32 cellular contexts compared by ENCODE assay signal in genomic region chr7:129946282-129946681, GRCh38. TPM values are rescaled to one million over a fixed set of nuclear protein-coding genes. Genes with fewer than 3 reads are reported as not detected.
DNase-seq lines count a peak whose midpoint lies in the region; ATAC-seq, FAIRE-seq and TF ChIP-seq lines count a peak whose summit lies in the region.
"Had no signal": no experiment of that assay in that cellular context is flagged by ENCODE, and none has a peak within 500 bp of the region (broad histone marks: within the 10 kb centered on the region; RNA-seq: fewer than 3 reads in every experiment).

No MANE protein-coding gene starts in this region.

- H3K27me3 ChIP-seq in astrocyte (ENCODE audit: insufficient read depth, low read length) (no peaks in the 10 kb centered on the region), neural progenitor cell (no peaks in the 10 kb centered on the region), PC-3 (ENCODE audit: low read length) (no peaks in the 10 kb centered on the region)

- H3K27ac Mint-ChIP-seq in activated CD8-positive, alpha-beta T cell treated with anti-CD3 and anti-CD28 coated beads for 36 hours = peak overlapping the region; percentile 1
- no peak overlapping the region for H3K27ac Mint-ChIP-seq in activated CD8-positive, alpha-beta T cell treated with anti-CD3 and anti-CD28 coated beads, Interleukin-2, amount 10 ng/mL, durations not matched to agents 7 days and 5 days
- H3K27ac Mint-ChIP-seq in astrocyte (ENCODE audit: unreplicated experiment) (no peak overlapping the region), neural progenitor cell (no peak overlapping the region), type B pancreatic cell (peak overlapping the region; percentile 61)
- H3K27ac Mint-ChIP-seq: B cell; CD8-positive, alpha-beta T cell had no signal

- peaks cover 18% of the 10 kb centered on the region for H3K4me1 Mint-ChIP-seq in activated CD8-positive, alpha-beta T cell treated with anti-CD3 and anti-CD28 coated beads for 36 hours (ENCODE audit: low read depth)
- H3K4me1 Mint-ChIP-seq in activated CD8-positive, alpha-beta T cell treated with anti-CD3 and anti-CD28 coated beads, Interleukin-2, amount 10 ng/mL, durations not matched to agents 7 days and 5 days (ENCODE audit: low read depth) = peaks cover under 1% of the 10 kb centered on the region
- H3K4me1 Mint-ChIP-seq in astrocyte (ENCODE audit: low read depth, unreplicated experiment) (peaks cover 19% of the 10 kb centered on the region), neural progenitor cell (peaks cover 11% of the 10 kb centered on the region), type B pancreatic cell (ENCODE audit: unreplicated experiment) (peaks cover 15% of the 10 kb centered on the region)

- H3F3A ChIP-seq in neural progenitor cell (ENCODE audit: low read depth) (peaks cover 29% of the 10 kb centered on the region), PC-3 (ENCODE audit: low read length, unreplicated experiment) (peaks cover 8% of the 10 kb centered on the region)

- no peak overlapping the region for H3K27ac ChIP-seq in astrocyte (ENCODE audit: low read depth, low read length)
- H3K27ac ChIP-seq in neural progenitor cell = no peak overlapping the region
- no peak overlapping the region for H3K27ac ChIP-seq in PC-3 (ENCODE audit: low read length)
- H3K27ac ChIP-seq: 22Rv1, C4-2B had no signal

- intact Hi-C loops in activated CD8-positive, alpha-beta T cell treated with anti-CD3 and anti-CD28 coated beads for 36 hours (cut with micrococcal nuclease) = loop anchor here (5.0 kb wide), 1 partner anchor 66 kb away; no protein-coding TSS in a partner anchor
- intact Hi-C loops in PC-3 (cut with micrococcal nuclease) = loop anchor here (5.0 kb wide), 1 partner anchor 94 kb away; no protein-coding TSS in a partner anchor

- CTCF ChIA-PET in activated CD8-positive, alpha-beta T cell treated with anti-CD3 and anti-CD28 coated beads for 36 hours (lab: Charles Lee) = no interaction called here
- CTCF ChIA-PET in activated CD8-positive, alpha-beta T cell treated with anti-CD3 and anti-CD28 coated beads, Interleukin-2, amount 10 ng/mL, durations not matched to agents 7 days and 5 days (lab: Charles Lee) = no interaction called here
- CTCF ChIA-PET in PC-3 (lab: Charles Lee) = no interaction called here

- H4K20me1 ChIP-seq in astrocyte (ENCODE audit: insufficient read depth, low read length) (peaks cover 86% of the 10 kb centered on the region), neural progenitor cell (ENCODE audit: low read depth) (peaks cover 52% of the 10 kb centered on the region), PC-3 (ENCODE audit: low read length) (peaks cover 26% of the 10 kb centered on the region)

- no peaks in the 10 kb centered on the region for H3K9me2 ChIP-seq in PC-3 (replicated peaks; ENCODE audit: low read length)

- no peak for DNase-seq in activated CD8-positive, alpha-beta T cell treated with anti-CD3 and anti-CD28 coated beads for 36 hours
- no peak for DNase-seq in activated CD8-positive, alpha-beta T cell treated with anti-CD3 and anti-CD28 coated beads, Interleukin-2, amount 10 ng/mL, durations not matched to agents 7 days and 5 days
- DNase-seq in astrocyte (ENCODE audit: low read depth) = no peak
- DNase-seq in neural progenitor cell (ENCODE audit: low spot score) = no peak
- no peak for DNase-seq in type B pancreatic cell (ENCODE audit: extremely low spot score, unreplicated experiment)
- no peak for DNase-seq in NCI-H226
- DNase-seq in PC-3 = no peak
- DNase-seq: Caco-2; CD8-positive, alpha-beta T cell; DMS79; EL; GDM1; HCEC 1CT; Kasumi-1; MV-4-11; NCI-H1105; NCI-H1436 treated with DMSO at 0.1 percent for 48 hours; NCI-H1930; NCI-H2107; NCI-H446; NCI-H524 treated with DMSO at 0.1 percent for 48 hours; NCI-H774; NK-92 treated with Interleukin-12 subunit alpha and Interleukin-12 subunit beta, amount 100 ng/mL, for 24 hours; RPMI8226; SHP77 had no signal

- no TSS peak for BruUV-seq in PC-3 (replicated peaks; lab: Mats Ljungman, UMichigan)

- no peak overlapping the region for H2AFZ ChIP-seq in astrocyte (ENCODE audit: low read depth, low read length)
- no peak overlapping the region for H2AFZ ChIP-seq in neural progenitor cell (replicated peaks)
- no peak overlapping the region for H2AFZ ChIP-seq in PC-3 (ENCODE audit: low read length)

- H3K79me2 ChIP-seq in astrocyte (ENCODE audit: insufficient read depth, low read length) (peaks cover 99% of the 10 kb centered on the region), neural progenitor cell (ENCODE audit: low read depth) (peaks cover 96% of the 10 kb centered on the region), PC-3 (ENCODE audit: low read length) (peaks cover 89% of the 10 kb centered on the region)

- no peak for ATAC-seq in activated CD8-positive, alpha-beta T cell treated with anti-CD3 and anti-CD28 coated beads for 36 hours
- ATAC-seq in activated CD8-positive, alpha-beta T cell treated with anti-CD3 and anti-CD28 coated beads, Interleukin-2, amount 10 ng/mL, durations not matched to agents 7 days and 5 days = no peak
- ATAC-seq in GM21528 (IDR thresholded peaks at IDR 0.05; ENCODE audit: low FRiP score, unreplicated experiment) = no peak
- ATAC-seq in PC-3 = no peak
- ATAC-seq: CD8-positive, alpha-beta T cell; GM12878; K562 had no signal

- no peak overlapping the region for H3K4me3 ChIP-seq in astrocyte (ENCODE audit: insufficient read depth, low read depth, low read length)
- H3K4me3 ChIP-seq in neural progenitor cell = no peak overlapping the region
- H3K4me3 ChIP-seq in PC-3 (ENCODE audit: low read length) = no peak overlapping the region
- H3K4me3 ChIP-seq: GM12878, K562 had no signal

- H3K36me3 ChIP-seq in astrocyte (ENCODE audit: insufficient read depth, low read length) (peaks cover 2% of the 10 kb centered on the region), neural progenitor cell (peaks cover 25% of the 10 kb centered on the region), PC-3 (ENCODE audit: low read depth, low read length) (no peaks in the 10 kb centered on the region)

- H3K9me3 ChIP-seq in astrocyte (ENCODE audit: insufficient read depth, low read depth, low read length) (no peaks in the 10 kb centered on the region), neural progenitor cell (ENCODE audit: low read depth) (no peaks in the 10 kb centered on the region), PC-3 (ENCODE audit: low read length) (no peaks in the 10 kb centered on the region)
- H3K9me3 ChIP-seq: Caco-2 had no signal

- no peaks in the 10 kb centered on the region for H3K27me3 Mint-ChIP-seq in activated CD8-positive, alpha-beta T cell treated with anti-CD3 and anti-CD28 coated beads for 36 hours
- no peaks in the 10 kb centered on the region for H3K27me3 Mint-ChIP-seq in activated CD8-positive, alpha-beta T cell treated with anti-CD3 and anti-CD28 coated beads, Interleukin-2, amount 10 ng/mL, durations not matched to agents 7 days and 5 days (ENCODE audit: low read depth)
- H3K27me3 Mint-ChIP-seq in astrocyte (ENCODE audit: low read depth, unreplicated experiment) (no peaks in the 10 kb centered on the region), neural progenitor cell (ENCODE audit: insufficient read depth, low read depth) (peaks cover 4% of the 10 kb centered on the region), type B pancreatic cell (no peaks in the 10 kb centered on the region)
- H3K27me3 Mint-ChIP-seq: B cell had no signal

- no peak overlapping the region for H3K4me3 Mint-ChIP-seq in activated CD8-positive, alpha-beta T cell treated with anti-CD3 and anti-CD28 coated beads for 36 hours
- H3K4me3 Mint-ChIP-seq in activated CD8-positive, alpha-beta T cell treated with anti-CD3 and anti-CD28 coated beads, Interleukin-2, amount 10 ng/mL, durations not matched to agents 7 days and 5 days = no peak overlapping the region
- H3K4me3 Mint-ChIP-seq in astrocyte (ENCODE audit: unreplicated experiment) (peak overlapping the region; percentile 46), neural progenitor cell (no peak overlapping the region), type B pancreatic cell (no peak overlapping the region)
- H3K4me3 Mint-ChIP-seq: B cell; CD8-positive, alpha-beta T cell had no signal

- H3K36me3 Mint-ChIP-seq in activated CD8-positive, alpha-beta T cell treated with anti-CD3 and anti-CD28 coated beads for 36 hours (ENCODE audit: low read depth) = peaks cover 5% of the 10 kb centered on the region
- peaks cover 7% of the 10 kb centered on the region for H3K36me3 Mint-ChIP-seq in activated CD8-positive, alpha-beta T cell treated with anti-CD3 and anti-CD28 coated beads, Interleukin-2, amount 10 ng/mL, durations not matched to agents 7 days and 5 days (ENCODE audit: low read depth)
- peaks cover 13% of the 10 kb centered on the region for H3K36me3 Mint-ChIP-seq in astrocyte (ENCODE audit: low read depth, unreplicated experiment)
- H3K36me3 Mint-ChIP-seq in neural progenitor cell = peaks cover 18% of the 10 kb centered on the region
- H3K36me3 Mint-ChIP-seq in type B pancreatic cell = peaks cover 18% of the 10 kb centered on the region

- no peak for TF ChIP-seq CTCF in activated CD8-positive, alpha-beta T cell treated with anti-CD3 and anti-CD28 coated beads for 36 hours (IDR thresholded peaks at IDR 0.05)
- TF ChIP-seq CTCF in astrocyte (IDR thresholded peaks at IDR 0.05; ENCODE audit: insufficient read depth, low read depth, low read length) (no peak), neural progenitor cell (IDR thresholded peaks at IDR 0.05) (no peak), type B pancreatic cell (conservative IDR thresholded peaks at IDR 0.05) (no peak), PC-3 (conservative IDR thresholded peaks at IDR 0.05; ENCODE audit: low read depth, low read length) (no peak)

- no peaks in the 10 kb centered on the region for H3K9me3 Mint-ChIP-seq in activated CD8-positive, alpha-beta T cell treated with anti-CD3 and anti-CD28 coated beads for 36 hours
- H3K9me3 Mint-ChIP-seq in activated CD8-positive, alpha-beta T cell treated with anti-CD3 and anti-CD28 coated beads, Interleukin-2, amount 10 ng/mL, durations not matched to agents 7 days and 5 days (ENCODE audit: insufficient read depth) = no peaks in the 10 kb centered on the region
- H3K9me3 Mint-ChIP-seq in astrocyte (ENCODE audit: unreplicated experiment) = no peaks in the 10 kb centered on the region
- H3K9me3 Mint-ChIP-seq in neural progenitor cell = no peaks in the 10 kb centered on the region
- H3K9me3 Mint-ChIP-seq in type B pancreatic cell = peaks cover 9% of the 10 kb centered on the region
- H3K9me3 Mint-ChIP-seq: CD8-positive, alpha-beta T cell had no signal

- FAIRE-seq in astrocyte (lab: Jason Lieb, UNC) = no peak
- FAIRE-seq: GM12878, H1, K562 had no signal

- no peak overlapping the region for H3K9ac ChIP-seq in astrocyte (ENCODE audit: low read length)
- H3K9ac ChIP-seq in neural progenitor cell = no peak overlapping the region
- no peak overlapping the region for H3K9ac ChIP-seq in PC-3 (ENCODE audit: low read length)

- POLR2A ChIA-PET in activated CD8-positive, alpha-beta T cell treated with anti-CD3 and anti-CD28 coated beads for 36 hours (lab: Charles Lee) = no interaction called here
- POLR2A ChIA-PET in activated CD8-positive, alpha-beta T cell treated with anti-CD3 and anti-CD28 coated beads, Interleukin-2, amount 10 ng/mL, durations not matched to agents 7 days and 5 days (lab: Charles Lee) = no interaction called here
- POLR2A ChIA-PET in PC-3 (lab: Charles Lee; ENCODE audit: unreplicated experiment) = interaction anchor here (0.6 kb wide), 1 partner anchor 58 kb away, joined by 4 read pairs; no protein-coding TSS in a partner anchor

- H3K4me1 ChIP-seq in astrocyte (ENCODE audit: insufficient read depth, low read length) (peaks cover 24% of the 10 kb centered on the region), neural progenitor cell (peaks cover 20% of the 10 kb centered on the region), PC-3 (ENCODE audit: insufficient read depth, low read length) (peaks cover 26% of the 10 kb centered on the region)

- no peak overlapping the region for H3K4me2 ChIP-seq in astrocyte (ENCODE audit: low read length)
- peak overlapping the region; percentile 31 for H3K4me2 ChIP-seq in neural progenitor cell
- no peak overlapping the region for H3K4me2 ChIP-seq in PC-3 (ENCODE audit: low read length)

RNA-seq across cellular contexts. Expression of gene UBE2H, which starts 6.5 kb away (rescaled TPM):
- total RNA-seq in activated CD8-positive, alpha-beta T cell treated with anti-CD3 and anti-CD28 coated beads for 36 hours = 10 to 100 TPM; 22.4 to 22.6 TPM
- total RNA-seq in activated CD8-positive, alpha-beta T cell treated with anti-CD3 and anti-CD28 coated beads, Interleukin-2, amount 10 ng/mL, durations not matched to agents 7 days and 5 days = 10 to 100 TPM; 30.0 to 33.3 TPM
- total RNA-seq in astrocyte = 171 and 194 TPM in 2 replicates
- total RNA-seq in neural progenitor cell (ENCODE audit: low replicate concordance) = 84.1 and 114 TPM in 2 replicates
- 80.7 and 141 TPM in 2 replicates for total RNA-seq in type B pancreatic cell (ENCODE audit: low replicate concordance)
- 62.5 and 102 TPM in 2 replicates for total RNA-seq in PC-3 (2014; rRNA removed)

Comparison
In these comparisons a context has a peak if more than half of its experiments do, and no peak if none do; other contexts are left out.
1. H3K27ac Mint-ChIP-seq: peak in activated CD8-positive, alpha-beta T cell treated with anti-CD3 and anti-CD28 coated beads for 36 hours (single experiment) and type B pancreatic cell (single experiment); none in activated CD8-positive, alpha-beta T cell treated with anti-CD3 and anti-CD28 coated beads, Interleukin-2, amount 10 ng/mL, durations not matched to agents 7 days and 5 days (single experiment), astrocyte (single experiment) and neural progenitor cell (single experiment).